11 cellular contexts compared by ENCODE assay signal in genomic region chr21:33286600-33287456, GRCh38. TPM values are rescaled to one million over a fixed set of nuclear protein-coding genes. Genes with fewer than 3 reads are reported as not detected.
DNase-seq lines count a peak whose midpoint lies in the region; ATAC-seq and TF ChIP-seq lines count a peak whose summit lies in the region.
"Had no signal": no experiment of that assay in that cellular context is flagged by ENCODE, and none has a peak within 500 bp of the region (broad histone marks: within the 10 kb centered on the region; RNA-seq: fewer than 3 reads in every experiment).

No MANE protein-coding gene starts in this region.

- H3K27me3 ChIP-seq in lower lobe of right lung (ENCODE audit: low read depth): no peaks in the 10 kb centered on the region
- H3K27me3 ChIP-seq in upper lobe of left lung: no peaks in the 10 kb centered on the region
- H3K27me3 ChIP-seq: BE2C had no signal

- H3K9me3 ChIP-seq in lower lobe of right lung (no peaks in the 10 kb centered on the region), upper lobe of left lung (no peaks in the 10 kb centered on the region)
- H3K9me3 ChIP-seq: BE2C had no signal

- H3K9me3 Mint-ChIP-seq in chondrocyte (ENCODE audit: low read depth): no peaks in the 10 kb centered on the region

- DNase-seq in NCI-H2196 (lab: John Stamatoyannopoulos, UW; ENCODE audit: unreplicated experiment): peak; percentile 20
- no peak for DNase-seq in NCI-H2196 treated with DMSO at 0.1 percent for 48 hours (lab: John Stamatoyannopoulos, UW; ENCODE audit: unreplicated experiment)
- DNase-seq in chondrocyte (ENCODE audit: low spot score): no peak
- DNase-seq in lower lobe of right lung: no peak
- DNase-seq in upper lobe of left lung: peak in 1 of 2 donors; percentile 79
- DNase-seq in ecto neural progenitor cell (ENCODE audit: low spot score): no peak
- DNase-seq in GF-D8 (lab: John Stamatoyannopoulos, UW): no peak
- no peak for DNase-seq in stimulated activated naive CD4-positive, alpha-beta T cell (lab: John Stamatoyannopoulos, UW)
- DNase-seq: activated T-cell treated with anti-CD3 and anti-CD28 coated beads, Interleukin-2, amount 50 U/mL, for 1 hour; BE2C; NCI-H2171 treated with DMSO at 0.1 percent for 48 hours had no signal

- TF ChIP-seq POLR2A in upper lobe of left lung (IDR thresholded peaks at IDR 0.05): no peak

- H3K36me3 ChIP-seq in lower lobe of right lung (peaks cover 80% of the 10 kb centered on the region), upper lobe of left lung (peaks cover 14 to 72% (median 46%) of the 10 kb centered on the region in 4 donors)

- TF ChIP-seq CTCF in chondrocyte (IDR thresholded peaks at IDR 0.05) (no peak), lower lobe of right lung (IDR thresholded peaks at IDR 0.05) (no peak), upper lobe of left lung (IDR thresholded peaks at IDR 0.05) (no peak)

- H3K27me3 Mint-ChIP-seq in chondrocyte (ENCODE audit: low read depth): no peaks in the 10 kb centered on the region

- H3K4me3 Mint-ChIP-seq in chondrocyte (ENCODE audit: unreplicated experiment): peak overlapping the region; percentile 1

- H3K4me1 ChIP-seq in lower lobe of right lung (peaks cover 24% of the 10 kb centered on the region), upper lobe of left lung (peaks cover 30 to 38% (median 35%) of the 10 kb centered on the region in 4 donors)
- H3K4me1 ChIP-seq: BE2C had no signal

- intact Hi-C loops in lower lobe of right lung (cut with DNase I): no loop called here

- H3K27ac ChIP-seq in lower lobe of right lung (peak overlapping the region; percentile 82), upper lobe of left lung (peak overlapping the region; percentile 74 to 85 (median 81))

- peaks cover 18% of the 10 kb centered on the region for H3K36me3 Mint-ChIP-seq in chondrocyte (ENCODE audit: low read depth)

- ATAC-seq in lower lobe of right lung (peak; percentile 78 to 81), upper lobe of left lung (ENCODE audit: low FRiP score in 2 of 2) (peak; percentile 79 to 80)

- peak in 1 of 4 donors; percentile 11 for TF ChIP-seq EP300 in upper lobe of left lung (IDR thresholded peaks at IDR 0.05)

- peaks cover 49% of the 10 kb centered on the region for H3K4me1 Mint-ChIP-seq in chondrocyte (ENCODE audit: low read depth)

- peak overlapping the region; percentile 88 for H3K27ac Mint-ChIP-seq in chondrocyte (ENCODE audit: unreplicated experiment)

- H3K4me3 ChIP-seq in lower lobe of right lung: no peak overlapping the region
- H3K4me3 ChIP-seq in upper lobe of left lung: no peak overlapping the region

- 42 to 51% methylated on average over 15 of the region's 15 CpGs for WGBS in upper lobe of left lung, 2 donors

RNA-seq across cellular contexts. Expression of gene IL10RB, which starts 20.7 kb away (rescaled TPM):
- total RNA-seq in chondrocyte (17.4 to 23.5 TPM (median 19.0 TPM) in 3 replicates), lower lobe of right lung (49.1 TPM), upper lobe of left lung (10 to 100 TPM; 11.5 to 49.2 (median 41.0) TPM)

RNA-seq across cellular contexts. Expression of gene IFNAR1, which starts 37.9 kb away (rescaled TPM):
- total RNA-seq in chondrocyte (40.3 to 52.3 TPM (median 47.7 TPM) in 3 replicates), lower lobe of right lung (64.5 TPM), upper lobe of left lung (10 to 100 TPM; 17.1 to 68.5 (median 36.0) TPM)

RNA-seq across cellular contexts. Expression of gene IFNAR2, which starts 57.1 kb away (rescaled TPM):
- 16.5 to 19.4 TPM (median 18.6 TPM) in 3 replicates for total RNA-seq in chondrocyte
- total RNA-seq in lower lobe of right lung: 34.5 TPM
- total RNA-seq in upper lobe of left lung: 10 to 100 TPM; 10.5 to 36.0 (median 22.3) TPM
